In genomic region chr13:27170521-27171243, GRCh38 we compare ENCODE assay signal across 8 cellular contexts. TPM values are rescaled to one million over a fixed set of nuclear protein-coding genes. Genes with fewer than 3 reads are reported as not detected.
DNase-seq lines count a peak whose midpoint lies in the region; ATAC-seq and TF ChIP-seq lines count a peak whose summit lies in the region.

No MANE protein-coding gene starts in this region.

- H3K4me3 Mint-ChIP-seq in stimulated activated naive CD8-positive, alpha-beta T cell treated with anti-CD3 and anti-CD28 coated beads, Interleukin-15, amount 100 ng/mL, for 72 hours, result peak overlapping the region; percentile 89 to 97

- in situ Hi-C loops in Caki2 (cut with HindIII; ENCODE audit: low pct_unique_long_range_greater_than_20kb, low sequenced_read_pairs), result no loop called here

- no peaks in the 10 kb centered on the region for H3K27me3 Mint-ChIP-seq in stimulated activated naive CD8-positive, alpha-beta T cell treated with anti-CD3 and anti-CD28 coated beads, Interleukin-15, amount 100 ng/mL, for 72 hours

- ATAC-seq in HG02610 (IDR thresholded peaks at IDR 0.05; ENCODE audit: unreplicated experiment), result peak; percentile 7
- ATAC-seq in stimulated activated naive CD8-positive, alpha-beta T cell treated with anti-CD3 and anti-CD28 coated beads, Interleukin-15, amount 100 ng/mL, for 72 hours, result peak; percentile 11

- peaks cover 64% of the 10 kb centered on the region for H3K4me1 Mint-ChIP-seq in stimulated activated naive CD8-positive, alpha-beta T cell treated with anti-CD3 and anti-CD28 coated beads, Interleukin-15, amount 100 ng/mL, for 72 hours

- H3K9me3 Mint-ChIP-seq in stimulated activated naive CD8-positive, alpha-beta T cell treated with anti-CD3 and anti-CD28 coated beads, Interleukin-15, amount 100 ng/mL, for 72 hours, result no peaks in the 10 kb centered on the region

- TF ChIP-seq CTCF in epithelial cell of proximal tubule (conservative IDR thresholded peaks at IDR 0.05; ENCODE audit: low read depth, low read length), result peak; percentile 19

- H3K4me3 ChIP-seq in epithelial cell of proximal tubule (ENCODE audit: low read depth, low read length), result peak overlapping the region; percentile 63

- peak; percentile 46 for DNase-seq in Caki2 (ENCODE audit: low read depth)
- DNase-seq in NCI-H526 treated with DMSO at 0.1 percent for 48 hours (lab: John Stamatoyannopoulos, UW), result peak; percentile 72
- peak; percentile 26 for DNase-seq in activated T-cell treated with anti-CD3 and anti-CD28 coated beads for 1 hour (ENCODE audit: low read depth)
- DNase-seq in epithelial cell of proximal tubule (ENCODE audit: low read depth), result no peak
- peak; percentile 46 for DNase-seq in myocyte (ENCODE audit: low read depth)
- DNase-seq in stimulated activated naive CD8-positive, alpha-beta T cell treated with anti-CD3 and anti-CD28 coated beads, Interleukin-15, amount 100 ng/mL, for 72 hours, result peak; percentile 48 to 53
- no peak for DNase-seq in NCI-H1436 treated with DMSO at 0.1 percent for 48 hours (lab: John Stamatoyannopoulos, UW)

- peak overlapping the region; percentile 99 for H3K27ac Mint-ChIP-seq in stimulated activated naive CD8-positive, alpha-beta T cell treated with anti-CD3 and anti-CD28 coated beads, Interleukin-15, amount 100 ng/mL, for 72 hours

RNA-seq across cellular contexts. Expression of gene USP12, which starts 0.9 kb away (rescaled TPM):
- 5.8 and 6.6 TPM in 2 replicates for total RNA-seq in Caki2 (2014; rRNA removed; shearing (Covaris generic); ENCODE audit: low replicate concordance)
- total RNA-seq in epithelial cell of proximal tubule (14.1 and 18.4 TPM in 2 replicates), myocyte (42.9 and 43.9 TPM in 2 replicates)
- polyA plus RNA-seq in myocyte (2012), result 21.3 TPM

Comparison
In these comparisons a context has a peak if more than half of its experiments do, and no peak if none do; other contexts are left out.
1. DNase-seq: peak in Caki2 (single experiment), NCI-H526 treated with DMSO at 0.1 percent for 48 hours (single experiment), activated T-cell treated with anti-CD3 and anti-CD28 coated beads for 1 hour (single experiment), myocyte (single experiment) and stimulated activated naive CD8-positive, alpha-beta T cell treated with anti-CD3 and anti-CD28 coated beads, Interleukin-15, amount 100 ng/mL, for 72 hours (2 of 2); none in epithelial cell of proximal tubule (single experiment) and NCI-H1436 treated with DMSO at 0.1 percent for 48 hours (single experiment).